In genomic region chr4:1000686-1001260, GRCh38 we compare ENCODE assay signal across 21 cellular contexts. TPM values are rescaled to one million over a fixed set of nuclear protein-coding genes. Genes with fewer than 3 reads are reported as not detected.
DNase-seq lines count a peak whose midpoint lies in the region; ATAC-seq and TF ChIP-seq lines count a peak whose summit lies in the region.
"Had no signal": no experiment of that assay in that cellular context is flagged by ENCODE, and none has a peak within 500 bp of the region (broad histone marks: within the 10 kb centered on the region; RNA-seq: fewer than 3 reads in every experiment).

No MANE protein-coding gene starts in this region.

- H3K9me1 ChIP-seq in IMR-90 (ENCODE audit: insufficient read depth, low read length) = no peaks in the 10 kb centered on the region

- H2BK120ac ChIP-seq in IMR-90 (ENCODE audit: low read depth, low read length) = no peak overlapping the region

- in situ Hi-C loops in IMR-90 (cut with MboI; ENCODE audit: low sequenced_read_pairs) = no loop called here

- H3K23ac ChIP-seq in IMR-90 (ENCODE audit: low read depth, low read length) = no peak overlapping the region

- no peak overlapping the region for H3K9ac ChIP-seq in IMR-90 (ENCODE audit: low read depth, low read length)

- peaks cover 21% of the 10 kb centered on the region for H3K4me1 Mint-ChIP-seq in stimulated activated naive CD8-positive, alpha-beta T cell treated with anti-CD3 and anti-CD28 coated beads, Interleukin-15, amount 100 ng/mL, for 72 hours
- peaks cover 4% of the 10 kb centered on the region for H3K4me1 Mint-ChIP-seq in neural crest cell

- H3K4me3 ChIP-seq in IMR-90 (ENCODE audit: insufficient read depth, low read depth, low read length) (no peak overlapping the region), spleen (no peak overlapping the region), gastroesophageal sphincter (no peak overlapping the region)
- H3K4me3 ChIP-seq: GM12878 had no signal

- no peak overlapping the region for H2AFZ ChIP-seq in IMR-90 (replicated peaks; ENCODE audit: low read length, poor library complexity)
- H2AFZ ChIP-seq: GM23338 had no signal

- H4K5ac ChIP-seq in IMR-90 (ENCODE audit: low read depth, low read length) = no peak overlapping the region

- H3K27me3 Mint-ChIP-seq in stimulated activated naive CD8-positive, alpha-beta T cell treated with anti-CD3 and anti-CD28 coated beads, Interleukin-15, amount 100 ng/mL, for 72 hours = peaks cover 91% of the 10 kb centered on the region
- H3K27me3 Mint-ChIP-seq in neural crest cell (ENCODE audit: low read depth) = peaks cover 69% of the 10 kb centered on the region

- no peak overlapping the region for H3K4me3 Mint-ChIP-seq in stimulated activated naive CD8-positive, alpha-beta T cell treated with anti-CD3 and anti-CD28 coated beads, Interleukin-15, amount 100 ng/mL, for 72 hours
- peak overlapping the region; percentile 38 for H3K4me3 Mint-ChIP-seq in neural crest cell
- H3K4me3 Mint-ChIP-seq: CD4-positive, CD25-positive, alpha-beta regulatory T cell; CD8-positive, alpha-beta T cell; GM23338; H9 had no signal

- H3K36me3 ChIP-seq in IMR-90 (ENCODE audit: control insufficient read depth, insufficient read depth, low read length) = no peaks in the 10 kb centered on the region
- no peaks in the 10 kb centered on the region for H3K36me3 ChIP-seq in spleen
- H3K36me3 ChIP-seq in gastroesophageal sphincter = no peaks in the 10 kb centered on the region

- no peak overlapping the region for H4K91ac ChIP-seq in IMR-90 (ENCODE audit: insufficient read depth, low read depth, low read length)

- H3K27ac Mint-ChIP-seq in stimulated activated naive CD8-positive, alpha-beta T cell treated with anti-CD3 and anti-CD28 coated beads, Interleukin-15, amount 100 ng/mL, for 72 hours = peak overlapping the region in 1 of 2 donors; percentile 78
- no peak overlapping the region for H3K27ac Mint-ChIP-seq in neural crest cell (ENCODE audit: unreplicated experiment)
- H3K27ac Mint-ChIP-seq: CD8-positive, alpha-beta T cell; GM23338; H9 had no signal

- intact Hi-C loops in IMR-90 (cut with micrococcal nuclease) = no loop called here
- intact Hi-C loops in spleen (cut with DNase I; ENCODE audit: low total_unique reads) = no loop called here

- peaks cover 9% of the 10 kb centered on the region for H4K20me1 ChIP-seq in IMR-90 (ENCODE audit: insufficient read depth, low read length)

- no peak for TF ChIP-seq RAD21 in IMR-90 (IDR thresholded peaks at IDR 0.05; ENCODE audit: low read length)

- WGBS in IMR-90 (ENCODE audit: extremely low coverage in 2 of 2, insufficient read length in 1 of 2), 2 experiments = 88% methylated on average over 5 of the region's 15 CpGs; no CpG with 5 or more reads in 1 of the 2 experiments
- WGBS in spleen, 5 donors = 79 to 90% (median 88%) methylated on average over 10 to 15 of the region's 15 CpGs
- WGBS in gastroesophageal sphincter (ENCODE audit: low coverage in 1 of 2), 2 donors = no CpG with 5 or more reads among the region's 15 CpGs

- no peak for DNase-seq in stimulated activated naive CD8-positive, alpha-beta T cell treated with anti-CD3 and anti-CD28 coated beads, Interleukin-15, amount 100 ng/mL, for 72 hours
- no peak for DNase-seq in stimulated activated naive CD8-positive, alpha-beta T cell treated with anti-CD3 and anti-CD28 coated beads, Interleukin-15, Interleukin-2, amounts not matched to agents 100 U/mL and 50 U/mL, for 24 hours
- DNase-seq in IMR-90 (no peak), neural crest cell (ENCODE audit: low read depth, low spot score) (no peak), spleen (no peak)
- DNase-seq: Caco-2; CD4-positive, CD25-positive, alpha-beta regulatory T cell; CD8-positive, alpha-beta T cell; DMS153; DND-41; EL; GDM1; H9 had no signal

- H3K27me3 ChIP-seq in IMR-90 (ENCODE audit: control insufficient read depth, insufficient read depth, low read length) (peaks cover 69% of the 10 kb centered on the region), spleen (replicated peaks in 1 of 7) (peaks cover 12 to 100% (median 82%) of the 10 kb centered on the region in 7 donors), gastroesophageal sphincter (peaks cover 98% of the 10 kb centered on the region)

- peak; percentile 33 for ATAC-seq in stimulated activated naive CD8-positive, alpha-beta T cell treated with anti-CD3 and anti-CD28 coated beads, Interleukin-15, amount 100 ng/mL, for 72 hours
- ATAC-seq in stimulated activated naive CD8-positive, alpha-beta T cell treated with anti-CD3 and anti-CD28 coated beads, Interleukin-15, Interleukin-2, amounts not matched to agents 100 U/mL and 50 U/mL, for 24 hours = no peak
- ATAC-seq in IMR-90 (ENCODE audit: low read depth) (no peak), GM21576 (IDR thresholded peaks at IDR 0.05; ENCODE audit: unreplicated experiment) (no peak), gastroesophageal sphincter (no peak)
- ATAC-seq: CD8-positive, alpha-beta T cell; GM12878; HCT116 had no signal

- H3K79me1 ChIP-seq in IMR-90 (ENCODE audit: low read depth in 1 of 2, low read length in 2 of 2) = no peaks in the 10 kb centered on the region

- H3K4me2 ChIP-seq in IMR-90 (ENCODE audit: low read depth, low read length) = no peak overlapping the region

- H3K4ac ChIP-seq in IMR-90 (ENCODE audit: low read depth, low read length) = no peak overlapping the region

- peak overlapping the region; percentile 42 for H2AK9ac ChIP-seq in IMR-90 (replicated peaks; ENCODE audit: low read depth, low read length, poor library complexity)

- no peak overlapping the region for H2BK5ac ChIP-seq in IMR-90 (ENCODE audit: low read depth, low read length, poor library complexity, severe bottlenecking)

- dilution Hi-C loops in IMR-90 (cut with HindIII; ENCODE audit: low sequenced_read_pairs, unreplicated experiment) = no loop called here

- H2BK20ac ChIP-seq in IMR-90 (ENCODE audit: low read depth, low read length) = no peak overlapping the region

- H3K14ac ChIP-seq in IMR-90 (replicated peaks; ENCODE audit: low read depth, low read length) = no peak overlapping the region

- H3K27ac ChIP-seq in IMR-90 (ENCODE audit: insufficient read depth, low read length) (no peak overlapping the region), spleen (no peak overlapping the region), gastroesophageal sphincter (no peak overlapping the region)
- H3K27ac ChIP-seq: C4-2B had no signal

- CTCF ChIA-PET in IMR-90 (lab: Yijun Ruan, JAX) = no interaction called here

- H2AK5ac ChIP-seq in IMR-90 (ENCODE audit: low read depth, low read length) = no peak overlapping the region

- H3K9me3 ChIP-seq in IMR-90 (ENCODE audit: control insufficient read depth, insufficient read depth, low read length) (no peaks in the 10 kb centered on the region; the same call in 1 of the 2 replicates), spleen (no peaks in the 10 kb centered on the region), gastroesophageal sphincter (no peaks in the 10 kb centered on the region)
- H3K9me3 ChIP-seq: Caco-2 had no signal

- POLR2A ChIA-PET in IMR-90 (lab: Charles Lee; ENCODE audit: unreplicated experiment) = no interaction called here

- H3K4me1 ChIP-seq in IMR-90 (ENCODE audit: control insufficient read depth, insufficient read depth, low read length) (peaks cover 4% of the 10 kb centered on the region; the same call in 1 of the 2 replicates), spleen (peaks cover 13 to 58% (median 40%) of the 10 kb centered on the region in 6 donors), gastroesophageal sphincter (peaks cover 0 to 41% (median 27%) of the 10 kb centered on the region in 3 donors)

- no TSS peak for BruUV-seq in IMR-90 (replicated peaks; lab: Mats Ljungman, UMichigan)

- H3K36me3 Mint-ChIP-seq in neural crest cell (ENCODE audit: low read depth) = no peaks in the 10 kb centered on the region
- H3K36me3 Mint-ChIP-seq: CD4-positive, CD25-positive, alpha-beta regulatory T cell; CD8-positive, alpha-beta T cell had no signal

- no peak for TF ChIP-seq CTCF in IMR-90 (conservative IDR thresholded peaks at IDR 0.05; ENCODE audit: low read depth, low read length)
- TF ChIP-seq CTCF in neural crest cell (conservative IDR thresholded peaks at IDR 0.05) = no peak
- no peak for TF ChIP-seq CTCF in spleen (IDR thresholded peaks at IDR 0.05 in 8 of 11, conservative IDR thresholded peaks at IDR 0.05 in 3 of 11)
- no peak for TF ChIP-seq CTCF in gastroesophageal sphincter (IDR thresholded peaks at IDR 0.05)

- TF ChIP-seq POLR2A in IMR-90 (IDR thresholded peaks at IDR 0.05; ENCODE audit: low read depth, low read length) (no peak), spleen (IDR thresholded peaks at IDR 0.05) (no peak), gastroesophageal sphincter (IDR thresholded peaks at IDR 0.05) (no peak)

- H3K9me3 Mint-ChIP-seq in stimulated activated naive CD8-positive, alpha-beta T cell treated with anti-CD3 and anti-CD28 coated beads, Interleukin-15, amount 100 ng/mL, for 72 hours = no peaks in the 10 kb centered on the region
- no peaks in the 10 kb centered on the region for H3K9me3 Mint-ChIP-seq in neural crest cell
- H3K9me3 Mint-ChIP-seq: CD8-positive, alpha-beta T cell had no signal

- no peak overlapping the region for H4K8ac ChIP-seq in IMR-90 (ENCODE audit: low read depth in 2 of 2, low read length in 2 of 2)

- H3K18ac ChIP-seq in IMR-90 (ENCODE audit: low read depth, low read length) = no peak overlapping the region

- H3K56ac ChIP-seq in IMR-90 (ENCODE audit: extremely low read depth, insufficient read depth, low read length) = no peak overlapping the region

- TF ChIP-seq EP300 in gastroesophageal sphincter (IDR thresholded peaks at IDR 0.05) = no peak

- no peak overlapping the region for H2BK15ac ChIP-seq in IMR-90 (ENCODE audit: low read depth, low read length)

RNA-seq across cellular contexts. Expression of gene SLC26A1, which starts 7.6 kb away (rescaled TPM):
- total RNA-seq in IMR-90 (2012; rRNA removed) = not detected in 2 replicates
- 0.09 and 0.13 TPM in 2 replicates for polyA plus RNA-seq in IMR-90 (2012; rRNA removed)
- polyA plus RNA-seq in IMR-90 (2012; cell fraction: cytosol; rRNA removed) = 0.03 and 0.05 TPM in 2 replicates
- 0.24 and 0.40 TPM in 2 replicates for polyA plus RNA-seq in IMR-90 (2012; cell fraction: nucleus; rRNA removed; ENCODE audit: low replicate concordance)
- total RNA-seq in neural crest cell = 0.27 and 0.84 TPM in 2 replicates
- under 1 TPM in 6 of 7 donors, not detected in 1; 0.07 to 0.68 (median 0.19) TPM for total RNA-seq in spleen
- under 1 TPM; 0.24 to 0.48 (median 0.30) TPM for polyA plus RNA-seq in spleen
- total RNA-seq in gastroesophageal sphincter = not detected
- total RNA-seq: H4 had no signal
- polyA plus RNA-seq: BJ had no signal

RNA-seq across cellular contexts. Expression of gene FGFRL1, which starts 10.7 kb away (rescaled TPM):
- total RNA-seq in IMR-90 (2012; rRNA removed) = 43.3 and 49.3 TPM in 2 replicates
- 78.8 and 87.3 TPM in 2 replicates for polyA plus RNA-seq in IMR-90 (2012; rRNA removed)
- polyA plus RNA-seq in IMR-90 (2012; cell fraction: cytosol; rRNA removed) = 35.7 and 111 TPM in 2 replicates
- 65.7 and 165 TPM in 2 replicates for polyA plus RNA-seq in IMR-90 (2012; cell fraction: nucleus; rRNA removed; ENCODE audit: low replicate concordance)
- 54.9 and 58.8 TPM in 2 replicates for total RNA-seq in neural crest cell
- total RNA-seq in spleen = 10 to 100 TPM in 5 of 7 donors, 1 to 10 TPM in 2; 7.9 to 20.6 (median 13.2) TPM
- polyA plus RNA-seq in spleen = 1 to 10 TPM; 1.4 to 4.6 (median 1.5) TPM
- 10 to 100 TPM; 21.9 to 36.8 (median 25.4) TPM for total RNA-seq in gastroesophageal sphincter

RNA-seq across cellular contexts. Expression of gene IDUA, which starts 13.9 kb away (rescaled TPM):
- total RNA-seq in IMR-90 (2012; rRNA removed) = 0.72 and 1.7 TPM in 2 replicates
- polyA plus RNA-seq in IMR-90 (2012; rRNA removed) = 12.5 and 16.7 TPM in 2 replicates
- 6.3 and 14.8 TPM in 2 replicates for polyA plus RNA-seq in IMR-90 (2012; cell fraction: cytosol; rRNA removed)
- 119 and 328 TPM in 2 replicates for polyA plus RNA-seq in IMR-90 (2012; cell fraction: nucleus; rRNA removed; ENCODE audit: low replicate concordance)
- 16.4 and 18.0 TPM in 2 replicates for total RNA-seq in neural crest cell
- 10 to 100 TPM; 18.3 to 58.3 (median 37.9) TPM for total RNA-seq in spleen
- polyA plus RNA-seq in spleen = 10 to 100 TPM; 11.5 to 26.5 (median 19.1) TPM
- 10 to 100 TPM in 2 of 4 donors, 1 to 10 TPM in 2; 4.6 to 15.1 (median 12.2) TPM for total RNA-seq in gastroesophageal sphincter

RNA-seq across cellular contexts. Expression of gene DGKQ, which starts 27.4 kb away (rescaled TPM):
- total RNA-seq in IMR-90 (2012; rRNA removed) (4.3 and 4.4 TPM in 2 replicates), neural crest cell (15.0 and 15.7 TPM in 2 replicates), spleen (10 to 100 TPM; 13.6 to 26.3 (median 17.0) TPM), gastroesophageal sphincter (10 to 100 TPM in 2 of 4 donors, 1 to 10 TPM in 2; 7.5 to 13.5 (median 9.3) TPM)
- polyA plus RNA-seq in IMR-90 (2012; rRNA removed) (15.6 and 17.4 TPM in 2 replicates), spleen (10 to 100 TPM in 1 of 3 donors, 1 to 10 TPM in 2; 6.3 to 15.4 (median 9.3) TPM)
- 10.0 and 14.6 TPM in 2 replicates for polyA plus RNA-seq in IMR-90 (2012; cell fraction: cytosol; rRNA removed)
- 58.0 and 149 TPM in 2 replicates for polyA plus RNA-seq in IMR-90 (2012; cell fraction: nucleus; rRNA removed; ENCODE audit: low replicate concordance)
